In the genomic region with DNA sequence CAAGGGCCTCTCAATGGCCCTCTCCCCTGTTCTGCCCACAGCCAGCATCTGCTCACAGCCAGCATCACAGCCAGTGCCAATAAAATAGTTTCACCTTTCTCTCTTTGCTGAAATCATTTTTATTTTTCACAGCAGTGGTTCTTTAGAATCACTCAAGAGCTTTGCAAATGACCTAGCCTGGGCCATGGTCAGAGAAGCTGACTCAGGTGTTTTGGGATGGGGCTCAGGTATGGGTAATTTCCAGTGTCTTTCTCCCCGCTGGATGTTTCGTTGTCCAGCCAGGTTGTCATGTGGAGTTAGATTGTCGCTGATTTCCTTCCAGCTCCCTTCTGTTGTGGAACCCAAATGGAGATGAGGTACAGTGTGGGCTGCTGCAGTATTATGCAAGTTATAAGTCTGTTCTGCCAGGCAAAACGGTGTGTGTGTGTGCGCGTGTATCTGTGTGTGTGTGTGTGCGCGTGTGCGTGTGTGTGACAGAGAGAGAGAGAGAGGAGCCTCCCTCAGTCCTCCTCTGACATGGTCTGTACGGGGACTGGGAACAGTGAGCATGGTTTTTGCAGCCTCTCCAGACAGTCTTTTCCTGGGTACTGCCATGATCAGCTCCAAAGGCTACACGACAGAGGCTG, we compare ENCODE assay signal across 1 cellular context.
TF ChIP-seq lines count a peak whose summit lies in the region.

No MANE protein-coding gene starts in this region.

TF ChIP-seq in IMR-90, 13 proteins besides CTCF, POLR2A, EP300 and RAD21:
- TF ChIP-seq ELK1 (IDR thresholded peaks at IDR 0.05; ENCODE audit: borderline replicate concordance, low read depth, low read length) (no peak), MAZ (IDR thresholded peaks at IDR 0.05; ENCODE audit: borderline replicate concordance, low read depth, low read length) (no peak), MXI1 (IDR thresholded peaks at IDR 0.05; ENCODE audit: borderline replicate concordance, low read depth, low read length) (no peak), FOS (IDR thresholded peaks at IDR 0.05; ENCODE audit: low read depth, low read length) (no peak), MAFK (IDR thresholded peaks at IDR 0.05; ENCODE audit: low read depth, low read length) (peak; percentile 59; the same call in 1 of the 2 replicates)
